ENCODE assay signal across 12 cellular contexts in the genomic region with DNA sequence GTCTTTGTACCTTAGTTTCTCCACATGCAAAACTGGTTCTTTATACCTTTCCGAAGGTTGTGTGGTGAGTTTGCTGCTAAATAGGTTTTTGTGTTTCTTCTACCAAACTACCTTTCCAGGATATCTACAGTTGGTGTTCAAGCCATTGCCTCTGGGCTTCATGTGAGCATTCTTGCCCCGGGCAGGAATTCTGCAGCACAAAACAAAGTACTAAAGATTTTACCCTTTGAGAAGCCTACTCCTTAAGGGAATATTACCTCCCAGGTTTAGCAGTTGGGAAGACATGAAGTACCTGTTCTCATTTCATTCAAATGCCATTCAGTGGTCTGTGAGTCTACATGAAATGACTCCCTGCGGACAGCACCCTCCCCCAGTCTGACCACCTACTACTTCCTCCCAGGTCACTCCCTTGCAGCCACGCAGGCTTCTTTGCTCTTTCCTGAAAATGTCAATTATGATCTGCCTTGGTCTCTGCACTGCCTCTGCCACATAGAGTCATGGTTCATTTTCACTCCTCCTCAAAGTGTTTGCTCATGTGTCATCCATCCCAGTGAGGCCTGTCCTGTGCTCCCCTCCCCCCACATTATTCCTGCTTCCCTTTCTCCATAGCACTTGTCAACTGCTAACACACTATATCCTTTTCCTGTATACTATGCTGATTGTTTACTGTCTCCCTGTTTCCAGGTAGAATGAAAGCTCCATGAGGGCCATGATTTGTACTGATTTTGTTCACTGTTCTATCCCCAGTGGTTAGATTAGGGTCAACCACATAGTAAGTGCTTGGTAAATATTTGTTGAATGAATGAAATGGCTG. TPM values are rescaled to one million over a fixed set of nuclear protein-coding genes. Genes with fewer than 3 reads are reported as not detected.
DNase-seq lines count a peak whose midpoint lies in the region; ATAC-seq and TF ChIP-seq lines count a peak whose summit lies in the region.
"Had no signal": no experiment of that assay in that cellular context is flagged by ENCODE, and none has a peak within 500 bp of the region (broad histone marks: within the 10 kb centered on the region; RNA-seq: fewer than 3 reads in every experiment).

No MANE protein-coding gene starts in this region.

- H3K36me3 Mint-ChIP-seq in CD4-positive, CD25-positive, alpha-beta regulatory T cell, result peaks cover 48% of the 10 kb centered on the region
- H3K36me3 Mint-ChIP-seq in GM23338 (ENCODE audit: low read depth), result no peaks in the 10 kb centered on the region
- H3K36me3 Mint-ChIP-seq in activated CD8-positive, alpha-beta T cell treated with anti-CD3 and anti-CD28 coated beads, Interleukin-2, amount 10 ng/mL, durations not matched to agents 7 days and 5 days (ENCODE audit: low read depth), result peaks cover 39% of the 10 kb centered on the region
- H3K36me3 Mint-ChIP-seq in memory B cell, result peaks cover 10% of the 10 kb centered on the region

- H3K4me3 ChIP-seq in CD4-positive, CD25-positive, alpha-beta regulatory T cell (ENCODE audit: low read depth, low read length), result peak overlapping the region; percentile 57
- H3K4me3 ChIP-seq in GM23338, result no peak overlapping the region

- POLR2A ChIA-PET in activated CD8-positive, alpha-beta T cell treated with anti-CD3 and anti-CD28 coated beads, Interleukin-2, amount 10 ng/mL, durations not matched to agents 7 days and 5 days (lab: Charles Lee), result interaction anchor here (0.5 to 1.4 kb wide), 3 partner anchors 18 to 26 kb away, joined by 3 to 6 read pairs (median 5); no protein-coding TSS in a partner anchor

- H3K9me3 Mint-ChIP-seq in CD4-positive, CD25-positive, alpha-beta regulatory T cell, result no peaks in the 10 kb centered on the region
- H3K9me3 Mint-ChIP-seq in GM23338 (no peaks in the 10 kb centered on the region), memory B cell (no peaks in the 10 kb centered on the region)
- no peaks in the 10 kb centered on the region for H3K9me3 Mint-ChIP-seq in activated CD8-positive, alpha-beta T cell treated with anti-CD3 and anti-CD28 coated beads, Interleukin-2, amount 10 ng/mL, durations not matched to agents 7 days and 5 days (ENCODE audit: insufficient read depth)

- no peaks in the 10 kb centered on the region for H3K9me3 ChIP-seq in CD4-positive, CD25-positive, alpha-beta regulatory T cell (ENCODE audit: control insufficient read depth in 2 of 2, low read length in 2 of 2)

- ATAC-seq in CD4-positive, CD25-positive, alpha-beta regulatory T cell (ENCODE audit: low read depth in 2 of 2), result no peak
- ATAC-seq in GM23338 (peak; percentile 27), memory B cell (ENCODE audit: low read depth) (no peak)
- peak; percentile 28 for ATAC-seq in activated CD8-positive, alpha-beta T cell treated with anti-CD3 and anti-CD28 coated beads, Interleukin-2, amount 10 ng/mL, durations not matched to agents 7 days and 5 days

- peak overlapping the region; percentile 51; the same call in 1 of the 2 replicates for H3K4me2 ChIP-seq in GM23338

- CTCF ChIA-PET in activated CD8-positive, alpha-beta T cell treated with anti-CD3 and anti-CD28 coated beads, Interleukin-2, amount 10 ng/mL, durations not matched to agents 7 days and 5 days (lab: Charles Lee), result interaction anchor here (0.7 to 2.0 kb wide), 5 partner anchors 9 to 85 kb away, joined by 3 to 11 read pairs (median 6); partner anchors contain the start of gene PACS1

- peaks cover 14% of the 10 kb centered on the region for H3K79me2 ChIP-seq in GM23338 (replicated peaks; ENCODE audit: insufficient read depth)

- peak overlapping the region; percentile 3 for H3K27ac ChIP-seq in CD4-positive, CD25-positive, alpha-beta regulatory T cell (ENCODE audit: insufficient read depth, low read length, poor library complexity, severe bottlenecking)
- H3K27ac ChIP-seq in GM23338 (ENCODE audit: low read depth), result peak overlapping the region; percentile 51

- no peak for DNase-seq in CD4-positive, CD25-positive, alpha-beta regulatory T cell
- DNase-seq in GM23338 (ENCODE audit: low spot score) (peak; percentile 23), memory B cell (ENCODE audit: low spot score in 2 of 2) (no peak), occipital lobe (lab: John Stamatoyannopoulos, UW) (no peak), COR-L47 (lab: John Stamatoyannopoulos, UW) (no peak), middle frontal gyrus (ENCODE audit: extremely low spot score, low spot score) (no peak), COLO668 (lab: John Stamatoyannopoulos, UW; ENCODE audit: unreplicated experiment) (no peak)
- peak; percentile 42 for DNase-seq in activated CD8-positive, alpha-beta T cell treated with anti-CD3 and anti-CD28 coated beads, Interleukin-2, amount 10 ng/mL, durations not matched to agents 7 days and 5 days
- DNase-seq: activated CD8-positive, alpha-beta memory T cell treated with anti-CD3 and anti-CD28 coated beads, Interleukin-2, amount 50 U/mL, for 4 hours; NCI-H187 treated with DMSO at 0.1 percent for 48 hours; Right ventricle myocardium superior had no signal

- TF ChIP-seq CTCF in GM23338 (conservative IDR thresholded peaks at IDR 0.05; ENCODE audit: low read depth in 2 of 2), result no peak

- H3K27me3 ChIP-seq in CD4-positive, CD25-positive, alpha-beta regulatory T cell (ENCODE audit: control insufficient read depth, insufficient read depth, low read length), result no peaks in the 10 kb centered on the region
- H3K27me3 ChIP-seq in GM23338 (ENCODE audit: insufficient read depth), result no peaks in the 10 kb centered on the region

- H2AFZ ChIP-seq in GM23338, result no peak overlapping the region

- peak overlapping the region in 3 of 4 donors; percentile 68 to 87 (median 69) for H3K4me3 Mint-ChIP-seq in CD4-positive, CD25-positive, alpha-beta regulatory T cell
- H3K4me3 Mint-ChIP-seq in GM23338, result no peak overlapping the region
- H3K4me3 Mint-ChIP-seq in activated CD8-positive, alpha-beta T cell treated with anti-CD3 and anti-CD28 coated beads, Interleukin-2, amount 10 ng/mL, durations not matched to agents 7 days and 5 days, result peak overlapping the region; percentile 12
- peak overlapping the region; percentile 21 for H3K4me3 Mint-ChIP-seq in memory B cell

- H3K9me2 ChIP-seq in GM23338 (ENCODE audit: insufficient read depth), result no peaks in the 10 kb centered on the region

- 0 out of 2 replicates have a peak, but pooled peaks cover 3% of the 10 kb centered on the region for H4K20me1 ChIP-seq in GM23338 (replicated peaks; ENCODE audit: insufficient read depth)

- peak overlapping the region; percentile 57 to 92 (median 84) for H3K27ac Mint-ChIP-seq in CD4-positive, CD25-positive, alpha-beta regulatory T cell
- no peak overlapping the region for H3K27ac Mint-ChIP-seq in GM23338
- H3K27ac Mint-ChIP-seq in activated CD8-positive, alpha-beta T cell treated with anti-CD3 and anti-CD28 coated beads, Interleukin-2, amount 10 ng/mL, durations not matched to agents 7 days and 5 days, result peak overlapping the region; percentile 79
- peak overlapping the region; percentile 79 for H3K27ac Mint-ChIP-seq in memory B cell

- peaks cover 8% of the 10 kb centered on the region for H3K36me3 ChIP-seq in CD4-positive, CD25-positive, alpha-beta regulatory T cell (ENCODE audit: control insufficient read depth, insufficient read depth, low read length)
- H3K36me3 ChIP-seq in GM23338 (ENCODE audit: insufficient read depth), result no peaks in the 10 kb centered on the region

- H3K4me1 ChIP-seq in CD4-positive, CD25-positive, alpha-beta regulatory T cell (ENCODE audit: control insufficient read depth, insufficient read depth, low read length, poor library complexity, severe bottlenecking), result peaks cover 82% of the 10 kb centered on the region
- H3K4me1 ChIP-seq in GM23338 (ENCODE audit: insufficient read depth), result peaks cover 29% of the 10 kb centered on the region

- H3K27me3 Mint-ChIP-seq in CD4-positive, CD25-positive, alpha-beta regulatory T cell, result no peaks in the 10 kb centered on the region
- peaks cover 2% of the 10 kb centered on the region for H3K27me3 Mint-ChIP-seq in GM23338 (ENCODE audit: insufficient read depth, low read depth, poor library complexity)
- no peaks in the 10 kb centered on the region for H3K27me3 Mint-ChIP-seq in activated CD8-positive, alpha-beta T cell treated with anti-CD3 and anti-CD28 coated beads, Interleukin-2, amount 10 ng/mL, durations not matched to agents 7 days and 5 days (ENCODE audit: low read depth)
- no peaks in the 10 kb centered on the region for H3K27me3 Mint-ChIP-seq in memory B cell

- H3F3A ChIP-seq in GM23338 (replicated peaks; ENCODE audit: low read depth), result no peaks in the 10 kb centered on the region

- H3K4me1 Mint-ChIP-seq in CD4-positive, CD25-positive, alpha-beta regulatory T cell, result peaks cover 34 to 93% (median 70%) of the 10 kb centered on the region in 4 donors
- H3K4me1 Mint-ChIP-seq in GM23338 (peaks cover 22% of the 10 kb centered on the region), memory B cell (peaks cover 55% of the 10 kb centered on the region)
- peaks cover 73% of the 10 kb centered on the region for H3K4me1 Mint-ChIP-seq in activated CD8-positive, alpha-beta T cell treated with anti-CD3 and anti-CD28 coated beads, Interleukin-2, amount 10 ng/mL, durations not matched to agents 7 days and 5 days (ENCODE audit: low read depth)

RNA-seq across cellular contexts. Expression of gene PACS1, which starts 36.9 kb away (rescaled TPM):
- 306 TPM for total RNA-seq in CD4-positive, CD25-positive, alpha-beta regulatory T cell
- 10 to 100 TPM; 43.8 to 57.8 (median 47.1) TPM for polyA plus RNA-seq in CD4-positive, CD25-positive, alpha-beta regulatory T cell
- 23.7 and 37.5 TPM in 2 replicates for total RNA-seq in GM23338 (2014; rRNA removed; shearing (Covaris generic))
- polyA plus RNA-seq in GM23338 (2016; fragmentation: Nextera tagmentation; extraction: Ambion mirVana), result 8.0 and 8.8 TPM in 2 replicates
- 10 to 100 TPM; 84.6 to 91.6 TPM for total RNA-seq in activated CD8-positive, alpha-beta T cell treated with anti-CD3 and anti-CD28 coated beads, Interleukin-2, amount 10 ng/mL, durations not matched to agents 7 days and 5 days
- total RNA-seq in occipital lobe, result 34.5 TPM

RNA-seq across cellular contexts. Expression of gene SF3B2, which starts 54.8 kb away (rescaled TPM):
- total RNA-seq in CD4-positive, CD25-positive, alpha-beta regulatory T cell, result 172 TPM
- 10 to 100 TPM; 67.6 to 79.7 (median 75.2) TPM for polyA plus RNA-seq in CD4-positive, CD25-positive, alpha-beta regulatory T cell
- 173 and 180 TPM in 2 replicates for total RNA-seq in GM23338 (2014; rRNA removed; shearing (Covaris generic))
- polyA plus RNA-seq in GM23338 (2016; fragmentation: Nextera tagmentation; extraction: Ambion mirVana), result 173 and 191 TPM in 2 replicates
- 100 to 1,000 TPM; 241 to 253 TPM for total RNA-seq in activated CD8-positive, alpha-beta T cell treated with anti-CD3 and anti-CD28 coated beads, Interleukin-2, amount 10 ng/mL, durations not matched to agents 7 days and 5 days
- total RNA-seq in occipital lobe, result 88.6 TPM

RNA-seq across cellular contexts. Expression of gene GAL3ST3, which starts 58.0 kb away (rescaled TPM):
- not detected for total RNA-seq in CD4-positive, CD25-positive, alpha-beta regulatory T cell
- not detected for polyA plus RNA-seq in CD4-positive, CD25-positive, alpha-beta regulatory T cell
- 48.0 and 63.4 TPM in 2 replicates for total RNA-seq in GM23338 (2014; rRNA removed; shearing (Covaris generic))
- polyA plus RNA-seq in GM23338 (2016; fragmentation: Nextera tagmentation; extraction: Ambion mirVana), result 12.7 and 15.6 TPM in 2 replicates
- not detected for total RNA-seq in activated CD8-positive, alpha-beta T cell treated with anti-CD3 and anti-CD28 coated beads, Interleukin-2, amount 10 ng/mL, durations not matched to agents 7 days and 5 days
- 14.0 TPM for total RNA-seq in occipital lobe
- polyA plus RNA-seq: urinary bladder had no signal

Comparison
In these comparisons a context has a peak if more than half of its experiments do, and no peak if none do; other contexts are left out.
1. ATAC-seq: peak in GM23338 (single experiment) and activated CD8-positive, alpha-beta T cell treated with anti-CD3 and anti-CD28 coated beads, Interleukin-2, amount 10 ng/mL, durations not matched to agents 7 days and 5 days (single experiment); none in CD4-positive, CD25-positive, alpha-beta regulatory T cell (0 of 2) and memory B cell (single experiment).
2. DNase-seq: peak in GM23338 (single experiment) and activated CD8-positive, alpha-beta T cell treated with anti-CD3 and anti-CD28 coated beads, Interleukin-2, amount 10 ng/mL, durations not matched to agents 7 days and 5 days (single experiment); none in CD4-positive, CD25-positive, alpha-beta regulatory T cell (0 of 3), memory B cell (0 of 2), occipital lobe (single experiment), COR-L47 (single experiment), middle frontal gyrus (single experiment) and COLO668 (single experiment).
3. RNA of gene GAL3ST3, which starts 58.0 kb away (total RNA-seq): 48.0 to 63.4 TPM in GM23338 and 14.0 TPM in occipital lobe (single experiment); not detected in activated CD8-positive, alpha-beta T cell treated with anti-CD3 and anti-CD28 coated beads, Interleukin-2, amount 10 ng/mL, durations not matched to agents 7 days and 5 days and not detected in CD4-positive, CD25-positive, alpha-beta regulatory T cell (single experiment); every median in the first group is over 10 times any median in the second.